13 cellular contexts compared by ENCODE assay signal in genomic region chrX:118183606-118184005, GRCh38.
A peak's percentile ranks its signal among the peaks of the same experiment; 100 is the strongest.
DNase-seq lines count a peak whose midpoint lies in the region; ATAC-seq, FAIRE-seq and TF ChIP-seq lines count a peak whose summit lies in the region.
"Had no signal": no experiment of that assay in that cellular context is flagged by ENCODE, and none has a peak within 500 bp of the region (broad histone marks: within the 10 kb centered on the region; RNA-seq: fewer than 3 reads in every experiment).

No MANE protein-coding gene starts in this region.

- no peaks in the 10 kb centered on the region for H3K9me3 ChIP-seq in OCI-LY7 (ENCODE audit: low read length)
- no peaks in the 10 kb centered on the region for H3K9me3 ChIP-seq in endothelial cell of umbilical vein (replicated peaks; ENCODE audit: control insufficient read depth, insufficient read depth, low read length)
- H3K9me3 ChIP-seq in psoas muscle = peaks cover 7% of the 10 kb centered on the region

- no peaks in the 10 kb centered on the region for H3K27me3 ChIP-seq in endothelial cell of umbilical vein (ENCODE audit: control insufficient read depth in 2 of 2, insufficient read depth in 2 of 2, low read length in 2 of 2)
- H3K27me3 ChIP-seq in psoas muscle (ENCODE audit: insufficient read depth in 3 of 3, low read length in 2 of 3) = no peaks in the 10 kb centered on the region

- H3K36me3 ChIP-seq in OCI-LY7 (ENCODE audit: insufficient read depth, low read length) (no peaks in the 10 kb centered on the region), endothelial cell of umbilical vein (ENCODE audit: control insufficient read depth in 2 of 2, extremely low read depth in 1 of 2, insufficient read depth in 2 of 2, low read length in 2 of 2) (no peaks in the 10 kb centered on the region), psoas muscle (ENCODE audit: insufficient read depth in 1 of 2, low read depth in 1 of 2) (no peaks in the 10 kb centered on the region)

- no peaks in the 10 kb centered on the region for H3K9me2 ChIP-seq in OCI-LY7 (ENCODE audit: insufficient read depth, low read length)

- H3K9ac ChIP-seq in endothelial cell of umbilical vein (replicated peaks; ENCODE audit: extremely low read depth, insufficient read depth, low read length) = no peak overlapping the region
- H3K9ac ChIP-seq: KMS-11 had no signal

- peak; percentile 21; the same call in 1 of the 2 replicates for TF ChIP-seq CTCF in GM12875 (IDR thresholded peaks at IDR 0.05; ENCODE audit: borderline replicate concordance, insufficient read depth, low read depth, low read length)
- peak; percentile 53 for TF ChIP-seq CTCF in OCI-LY7 (conservative IDR thresholded peaks at IDR 0.05; ENCODE audit: low read length)
- no peak for TF ChIP-seq CTCF in endothelial cell of umbilical vein (IDR thresholded peaks at IDR 0.05; ENCODE audit: extremely low read depth in 1 of 2, insufficient read depth in 1 of 2, low read depth in 1 of 2, low read length in 2 of 2)
- peak; percentile 8 for TF ChIP-seq CTCF in psoas muscle (IDR thresholded peaks at IDR 0.05)
- TF ChIP-seq CTCF in omental fat pad (IDR thresholded peaks at IDR 0.05) = no peak

- DNase-seq in OCI-LY7 (ENCODE audit: low spot score) = no peak
- no peak for DNase-seq in endothelial cell of umbilical vein (ENCODE audit: low read depth, low spot score)
- no peak for DNase-seq in psoas muscle
- DNase-seq in omental fat pad (ENCODE audit: low spot score) = no peak
- no peak for DNase-seq in Right ventricle myocardium inferior (ENCODE audit: missing footprints)
- DNase-seq: activated effector memory CD4-positive, alpha-beta T cell treated with Interleukin-2 at 50 U/mL for 16 hours; CD4-positive, CD25-positive, alpha-beta regulatory T cell; NCI-H1436; NCI-H226; occipital lobe had no signal

- ATAC-seq in psoas muscle (no peak), omental fat pad (ENCODE audit: low FRiP score) (no peak), GM21825 (IDR thresholded peaks at IDR 0.05; ENCODE audit: unreplicated experiment) (no peak), Right ventricle myocardium inferior (no peak)

- dilution Hi-C loops in endothelial cell of umbilical vein (cut with MboI; ENCODE audit: extremely low pct_ligation_motif_present, low sequenced_read_pairs) = no loop called here

- H3K79me2 ChIP-seq in OCI-LY7 (ENCODE audit: insufficient read depth, low read depth, low read length) (no peaks in the 10 kb centered on the region), endothelial cell of umbilical vein (ENCODE audit: control insufficient read depth, insufficient read depth, low read length) (no peaks in the 10 kb centered on the region)

- WGBS in psoas muscle, 3 donors = 92 to 96% (median 94%) methylated on average over 1 of the region's 1 CpG

- no TSS peak for BruUV-seq in OCI-LY7 (replicated peaks; lab: Mats Ljungman, UMichigan)
- BruUV-seq in endothelial cell of umbilical vein (replicated peaks; lab: Mats Ljungman, UMichigan) = no TSS peak

- peak; percentile 62 for FAIRE-seq in endothelial cell of umbilical vein (lab: Jason Lieb, UNC)

- H2AFZ ChIP-seq in OCI-LY7 (ENCODE audit: low read length) (no peak overlapping the region), endothelial cell of umbilical vein (ENCODE audit: low read depth, low read length) (no peak overlapping the region)

- intact Hi-C loops in OCI-LY7 (cut with micrococcal nuclease; ENCODE audit: unreplicated experiment) (no loop called here), endothelial cell of umbilical vein (cut with micrococcal nuclease) (loop anchor here (5.0 kb wide), 1 partner anchor 34 kb away; no protein-coding TSS in a partner anchor), psoas muscle (cut with DNase I) (no loop called here), Right ventricle myocardium inferior (cut with DNase I) (no loop called here)

- H3K4me1 ChIP-seq in OCI-LY7 (ENCODE audit: insufficient read depth, low read length, poor library complexity, severe bottlenecking) = no peaks in the 10 kb centered on the region
- peaks cover 8% of the 10 kb centered on the region for H3K4me1 ChIP-seq in endothelial cell of umbilical vein (ENCODE audit: control insufficient read depth, extremely low read depth, insufficient read depth, low read length)
- no peaks in the 10 kb centered on the region for H3K4me1 ChIP-seq in psoas muscle

- POLR2A ChIA-PET in OCI-LY7 (lab: Charles Lee) (no interaction called here), endothelial cell of umbilical vein (lab: Charles Lee) (no interaction called here)

- H4K20me1 ChIP-seq in OCI-LY7 (ENCODE audit: insufficient read depth, low read length) (no peaks in the 10 kb centered on the region), endothelial cell of umbilical vein (replicated peaks; ENCODE audit: control insufficient read depth, extremely low read depth, insufficient read depth, low read length) (no peaks in the 10 kb centered on the region)

- no peaks in the 10 kb centered on the region for H3K9me1 ChIP-seq in endothelial cell of umbilical vein (replicated peaks; ENCODE audit: control insufficient read depth, extremely low read depth, insufficient read depth, low read length)

- H3K4me2 ChIP-seq in OCI-LY7 (ENCODE audit: low read length) (no peak overlapping the region), endothelial cell of umbilical vein (ENCODE audit: insufficient read depth, low read length) (no peak overlapping the region)
- H3K4me2 ChIP-seq: KMS-11 had no signal

- TF ChIP-seq POLR2A in endothelial cell of umbilical vein (IDR thresholded peaks at IDR 0.05; ENCODE audit: low read depth, low read length) = no peak

- no peak overlapping the region for H3K27ac ChIP-seq in OCI-LY7 (ENCODE audit: low read depth, low read length, poor library complexity, severe bottlenecking)
- H3K27ac ChIP-seq in endothelial cell of umbilical vein (ENCODE audit: insufficient read depth, low read depth, low read length) = no peak overlapping the region
- H3K27ac ChIP-seq in psoas muscle = no peak overlapping the region
- H3K27ac ChIP-seq: KMS-11 had no signal

- H3K4me3 ChIP-seq in GM12875 (ENCODE audit: low read depth, low read length) (no peak overlapping the region), OCI-LY7 (ENCODE audit: low read depth, low read length, poor library complexity, severe bottlenecking) (no peak overlapping the region), endothelial cell of umbilical vein (replicated peaks in 1 of 3; ENCODE audit: insufficient read depth in 1 of 3, low read depth in 1 of 3, low read length in 3 of 3) (no peak overlapping the region), psoas muscle (no peak overlapping the region)

- CTCF ChIA-PET in OCI-LY7 (lab: Charles Lee; ENCODE audit: unreplicated experiment) (no interaction called here), endothelial cell of umbilical vein (lab: Charles Lee) (interaction anchor here (1.5 kb wide), 1 partner anchor 187 kb away, joined by 4 read pairs; no protein-coding TSS in a partner anchor)

TF ChIP-seq in endothelial cell of umbilical vein, 7 proteins besides CTCF, POLR2A, EP300 and RAD21:
- TF ChIP-seq, protein P1, sequence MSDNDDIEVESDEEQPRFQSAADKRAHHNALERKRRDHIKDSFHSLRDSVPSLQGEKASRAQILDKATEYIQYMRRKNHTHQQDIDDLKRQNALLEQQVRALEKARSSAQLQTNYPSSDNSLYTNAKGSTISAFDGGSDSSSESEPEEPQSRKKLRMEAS (IDR thresholded peaks at IDR 0.05; ENCODE audit: insufficient read depth, insufficient read length) = no peak
- TF ChIP-seq JUN (IDR thresholded peaks at IDR 0.05; ENCODE audit: borderline replicate concordance, insufficient read depth, insufficient read length, low read depth) (no peak), FOS (IDR thresholded peaks at IDR 0.05; ENCODE audit: borderline replicate concordance, insufficient read depth, low read length) (no peak), EZH2 (IDR thresholded peaks at IDR 0.05; ENCODE audit: borderline replicate concordance, low read depth, low read length, severe bottlenecking) (no peak), MYC (IDR thresholded peaks at IDR 0.05; ENCODE audit: low read depth, low read length) (no peak), GATA2 (IDR thresholded peaks at IDR 0.05; ENCODE audit: insufficient read depth, insufficient read length, low read depth, low read length) (no peak), POLR2AphosphoS5 (IDR thresholded peaks at IDR 0.05; ENCODE audit: insufficient read depth, low read depth, low read length) (no peak)
TF ChIP-seq in endothelial cell of umbilical vein: peak in this region for 0.

Comparison
In these comparisons a context has a peak if more than half of its experiments do, and no peak if none do; other contexts are left out.
1. CTCF ChIP-seq: peak in GM12875 (single experiment), OCI-LY7 (single experiment) and psoas muscle (single experiment); none in endothelial cell of umbilical vein (0 of 2) and omental fat pad (0 of 3).